ENCODE assay signal across 8 cellular contexts in the genomic region with DNA sequence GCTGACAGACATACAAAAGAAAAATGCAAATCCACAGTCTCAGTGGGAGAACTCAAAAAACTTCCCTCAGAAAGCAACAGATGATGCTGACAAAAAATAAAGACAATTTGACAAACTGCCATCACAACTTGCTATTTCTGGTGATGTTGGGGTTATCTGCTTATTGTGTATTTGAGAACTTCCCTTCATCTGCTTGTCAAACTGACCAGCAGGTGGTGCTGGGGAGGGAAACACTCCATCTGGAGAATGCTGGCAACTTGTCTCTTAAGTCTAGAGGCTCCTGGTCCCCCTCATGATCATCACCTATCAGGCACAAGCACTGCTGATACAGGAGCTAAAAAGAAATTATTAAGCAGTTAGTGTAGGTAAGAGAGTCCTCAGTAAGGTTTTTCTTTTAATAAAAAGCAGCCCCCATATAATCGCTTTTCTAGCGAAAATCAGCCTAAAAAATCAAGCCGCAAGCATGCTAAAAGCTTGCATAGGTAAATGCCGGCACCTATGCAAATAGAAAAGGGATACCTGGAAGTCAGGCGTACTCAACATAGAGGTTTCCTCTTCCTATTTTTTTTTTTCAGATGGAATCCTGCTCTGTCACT. TPM values are rescaled to one million over a fixed set of nuclear protein-coding genes. Genes with fewer than 3 reads are reported as not detected.
DNase-seq lines count a peak whose midpoint lies in the region; ATAC-seq and TF ChIP-seq lines count a peak whose summit lies in the region.

No MANE protein-coding gene starts in this region.

- intact Hi-C loops in PC-3 (cut with micrococcal nuclease) = loop anchor here (1.0 kb wide), 2 partner anchors 39 to 61 kb away; no protein-coding TSS in a partner anchor

- 0 out of 2 replicates have a peak, but pooled peaks cover 18% of the 10 kb centered on the region for H3K27me3 ChIP-seq in PC-3 (ENCODE audit: low read length)

- POLR2A ChIA-PET in PC-3 (lab: Charles Lee; ENCODE audit: unreplicated experiment) = no interaction called here

- H3K79me2 ChIP-seq in PC-3 (ENCODE audit: low read length) = no peaks in the 10 kb centered on the region

- CTCF ChIA-PET in PC-3 (lab: Charles Lee) = interaction anchor here (1.2 kb wide), 1 partner anchor 38 kb away, joined by 3 read pairs; no protein-coding TSS in a partner anchor

- DNase-seq in ELF-1 (ENCODE audit: low read depth, low spot score) = peak; percentile 42
- peak; percentile 75 for DNase-seq in PC-3
- peak; percentile 35 for DNase-seq in activated T-helper 1 cell treated with Interleukin-2 at 50 U/mL for 16 hours (ENCODE audit: low read depth)
- DNase-seq in germinal center (ENCODE audit: low spot score) = peak; percentile 29
- DNase-seq in retinal pigment epithelial cell (ENCODE audit: low read depth) = no peak
- DNase-seq in SHP77 (lab: John Stamatoyannopoulos, UW) = no peak

- no TSS peak for BruUV-seq in PC-3 (replicated peaks; lab: Mats Ljungman, UMichigan)

- TF ChIP-seq CTCF in PC-3 (conservative IDR thresholded peaks at IDR 0.05; ENCODE audit: low read depth, low read length) (peak; percentile 72), retinal pigment epithelial cell (conservative IDR thresholded peaks at IDR 0.05; ENCODE audit: low read depth, low read length) (peak; percentile 82)

- no peaks in the 10 kb centered on the region for H3F3A ChIP-seq in PC-3 (ENCODE audit: low read length, unreplicated experiment)

- no peaks in the 10 kb centered on the region for H3K36me3 ChIP-seq in PC-3 (ENCODE audit: low read depth, low read length)

- H3K4me1 ChIP-seq in PC-3 (ENCODE audit: insufficient read depth, low read length) = no peaks in the 10 kb centered on the region

- no peaks in the 10 kb centered on the region for H3K9me3 ChIP-seq in PC-3 (ENCODE audit: low read length)

- H3K4me3 ChIP-seq in PC-3 (ENCODE audit: low read length) (no peak overlapping the region), retinal pigment epithelial cell (ENCODE audit: low read length) (no peak overlapping the region)

- H3K4me2 ChIP-seq in PC-3 (ENCODE audit: low read length) = no peak overlapping the region

- no peak overlapping the region for H3K27ac ChIP-seq in PC-3 (ENCODE audit: low read length)

- no peak overlapping the region for H3K9ac ChIP-seq in PC-3 (ENCODE audit: low read length)

- H2AFZ ChIP-seq in PC-3 (ENCODE audit: low read length) = no peak overlapping the region

- ATAC-seq in HG02678 (IDR thresholded peaks at IDR 0.05; ENCODE audit: unreplicated experiment) (peak; percentile 39), PC-3 (peak; percentile 74), HG02571 (IDR thresholded peaks at IDR 0.05; ENCODE audit: unreplicated experiment) (no peak)

- no peaks in the 10 kb centered on the region for H4K20me1 ChIP-seq in PC-3 (ENCODE audit: low read length)

- H3K9me2 ChIP-seq in PC-3 (replicated peaks; ENCODE audit: low read length) = no peaks in the 10 kb centered on the region

RNA-seq across cellular contexts. Expression of a gene that starts 9.8 kb away (rescaled TPM):
- total RNA-seq in PC-3 (2014; rRNA removed) = 22.5 and 26.7 TPM in 2 replicates

RNA-seq across cellular contexts. Expression of a gene that starts 11.1 kb away (rescaled TPM):
- total RNA-seq in PC-3 (2014; rRNA removed) = not detected in 2 replicates

RNA-seq across cellular contexts. Expression of a gene that starts 45.4 kb away (rescaled TPM):
- 38.9 and 49.2 TPM in 2 replicates for total RNA-seq in PC-3 (2014; rRNA removed)

Comparison
In these comparisons a context has a peak if more than half of its experiments do, and no peak if none do; other contexts are left out.
1. DNase-seq: peak in ELF-1 (single experiment), PC-3 (single experiment), activated T-helper 1 cell treated with Interleukin-2 at 50 U/mL for 16 hours (single experiment) and germinal center (single experiment); none in retinal pigment epithelial cell (single experiment) and SHP77 (0 of 2).